Comparison of ENCODE assay signal across 15 cellular contexts in the genomic region with DNA sequence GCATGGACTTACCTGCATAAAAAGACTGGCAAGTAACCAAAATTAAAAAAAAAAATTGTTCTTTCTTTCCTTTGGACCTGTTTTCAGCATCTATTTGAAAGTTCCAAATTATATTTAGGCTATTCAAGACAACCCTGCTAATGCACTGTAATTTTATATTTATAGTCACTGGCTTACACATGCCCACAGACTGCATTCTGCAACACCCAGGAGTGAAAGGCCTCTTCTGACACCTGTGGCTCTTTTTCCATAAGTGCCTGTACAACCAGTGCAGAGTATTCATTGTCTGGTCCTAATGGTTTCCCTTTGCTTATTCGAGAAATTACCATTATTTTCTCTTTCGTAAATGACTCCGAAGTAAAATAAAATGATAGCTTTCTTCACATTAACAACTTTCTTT.
DNase-seq lines count a peak whose midpoint lies in the region; ATAC-seq and TF ChIP-seq lines count a peak whose summit lies in the region.
"Had no signal": no experiment of that assay in that cellular context is flagged by ENCODE, and none has a peak within 500 bp of the region (broad histone marks: within the 10 kb centered on the region; RNA-seq: fewer than 3 reads in every experiment).

No MANE protein-coding gene starts in this region.

- ATAC-seq in Right ventricle myocardium superior (ENCODE audit: poor library complexity) (peak; percentile 85), left ventricle myocardium superior (peak; percentile 89), psoas muscle (peak in 3 of 4 donors; percentile 74 to 92 (median 87)), HG03175 (IDR thresholded peaks at IDR 0.05; ENCODE audit: unreplicated experiment) (no peak)
- ATAC-seq: GM12878, GM23338, HepG2 had no signal

- DNase-seq in NCI-H2227 (lab: John Stamatoyannopoulos, UW; ENCODE audit: unreplicated experiment): peak; percentile 5
- DNase-seq in Right ventricle myocardium superior: no peak
- DNase-seq in left ventricle myocardium superior: no peak
- no peak for DNase-seq in psoas muscle
- DNase-seq in mesothelial cell of epicardium (ENCODE audit: low spot score in 2 of 2, unreplicated experiment in 2 of 2): no peak
- no peak for DNase-seq in RKO (ENCODE audit: low spot score)
- DNase-seq: CD4-positive, alpha-beta memory T cell; DMS79; H7 had no signal

- H3K36me3 ChIP-seq in psoas muscle (ENCODE audit: insufficient read depth in 1 of 2, low read depth in 1 of 2): no peaks in the 10 kb centered on the region

- intact Hi-C loops in Right ventricle myocardium superior (cut with DNase I) (loop anchor here (10.0 kb wide), 1 partner anchor 105 kb away; no protein-coding TSS in a partner anchor), left ventricle myocardium superior (cut with micrococcal nuclease) (no loop called here), psoas muscle (cut with DNase I) (loop anchor here in 1 of 2 donors (10.0 kb wide), 1 partner anchor 145 kb away; a partner anchor contains a TSS)

- H3K27ac Mint-ChIP-seq in mesothelial cell of epicardium: no peak overlapping the region
- H3K27ac Mint-ChIP-seq: B cell, GM23338 had no signal

- H3K9me3 Mint-ChIP-seq in mesothelial cell of epicardium: peaks cover 16% of the 10 kb centered on the region
- H3K9me3 Mint-ChIP-seq: GM23338 had no signal

- H3K4me3 Mint-ChIP-seq in mesothelial cell of epicardium: no peak overlapping the region
- H3K4me3 Mint-ChIP-seq: B cell; CD4-positive, alpha-beta memory T cell; GM23338 had no signal

- H3K9me3 ChIP-seq in psoas muscle: no peaks in the 10 kb centered on the region

- no peak overlapping the region for H3K4me3 ChIP-seq in psoas muscle
- H3K4me3 ChIP-seq: GM12878, GM23338 had no signal

- no peaks in the 10 kb centered on the region for H3K27me3 ChIP-seq in psoas muscle (ENCODE audit: insufficient read depth in 3 of 3, low read length in 2 of 3)

- H3K4me1 ChIP-seq in psoas muscle: peaks cover 16% of the 10 kb centered on the region

- TF ChIP-seq CTCF in psoas muscle (IDR thresholded peaks at IDR 0.05) (no peak), mesothelial cell of epicardium (IDR thresholded peaks at IDR 0.05; ENCODE audit: unreplicated experiment) (no peak)

- WGBS in psoas muscle, 3 donors: 81 to 90% (median 88%) methylated on average over 3 of the region's 3 CpGs

- no peaks in the 10 kb centered on the region for H3K27me3 Mint-ChIP-seq in mesothelial cell of epicardium (ENCODE audit: low read depth)
- H3K27me3 Mint-ChIP-seq: B cell; CD4-positive, alpha-beta memory T cell had no signal

- peaks cover 2% of the 10 kb centered on the region for H3K4me1 Mint-ChIP-seq in mesothelial cell of epicardium
- H3K4me1 Mint-ChIP-seq: B cell; CD4-positive, alpha-beta memory T cell; GM23338 had no signal

- peaks cover 19% of the 10 kb centered on the region for H3K36me3 Mint-ChIP-seq in mesothelial cell of epicardium
- H3K36me3 Mint-ChIP-seq: CD4-positive, alpha-beta memory T cell had no signal

- H3K27ac ChIP-seq in psoas muscle: no peak overlapping the region
- H3K27ac ChIP-seq: C4-2B had no signal
